In the genomic region with DNA sequence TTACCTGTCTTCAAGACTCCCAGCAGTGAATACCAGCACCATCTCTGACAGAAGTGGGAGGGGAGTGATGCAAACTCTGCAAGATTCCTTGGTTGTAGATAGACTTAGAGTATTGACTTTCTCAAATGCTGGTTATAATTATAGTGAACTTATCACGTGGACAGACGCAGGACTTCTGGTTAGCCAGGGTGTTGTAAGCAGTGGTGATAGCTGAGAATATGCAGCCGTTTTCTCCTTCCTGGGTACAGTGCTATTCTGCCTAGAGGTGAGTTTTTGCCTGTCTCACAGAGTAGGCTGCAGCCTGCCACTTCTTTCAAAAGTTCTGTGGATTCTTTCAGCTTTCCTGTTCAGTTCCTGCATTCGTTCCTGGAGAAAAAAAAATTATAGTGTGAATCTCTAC, we compare ENCODE assay signal across 22 cellular contexts. TPM values are rescaled to one million over a fixed set of nuclear protein-coding genes. Genes with fewer than 3 reads are reported as not detected.
DNase-seq lines count a peak whose midpoint lies in the region; ATAC-seq and TF ChIP-seq lines count a peak whose summit lies in the region.
"Had no signal": no experiment of that assay in that cellular context is flagged by ENCODE, and none has a peak within 500 bp of the region (broad histone marks: within the 10 kb centered on the region; RNA-seq: fewer than 3 reads in every experiment).

No MANE protein-coding gene starts in this region.

- H3K9ac ChIP-seq in BLaER1 treated with 17β-estradiol and CSF1 and Interleukin-3, amounts not matched to agents 10 nM and 100 nM: peak overlapping the region in 4 of 11 experiments; percentile 22 to 58 (median 52); a peak in 5 of 22 replicates

- H3K27ac Mint-ChIP-seq in natural killer cell (peak overlapping the region; percentile 90 to 93), Caco-2 (ENCODE audit: unreplicated experiment) (no peak overlapping the region)
- no peak overlapping the region for H3K27ac Mint-ChIP-seq in activated CD4-positive, alpha-beta T cell treated with anti-CD3 and anti-CD28 coated beads for 36 hours
- H3K27ac Mint-ChIP-seq: activated naive CD4-positive, alpha-beta T cell treated with anti-CD3 and anti-CD28 coated beads for 36 hours; stimulated activated naive CD8-positive, alpha-beta T cell treated with anti-CD3 and anti-CD28 coated beads, Interleukin-15, Interleukin-2, amounts not matched to agents 100 ng/mL and 50 ng/mL, for 24 hours had no signal

- H3K27ac ChIP-seq in BLaER1 treated with 17β-estradiol and CSF1 and Interleukin-3, amounts not matched to agents 10 nM and 100 nM: peak overlapping the region in 5 of 11 experiments; percentile 14 to 55 (median 48); a peak in 5 of 22 replicates
- H3K27ac ChIP-seq in esophagus squamous epithelium: peak overlapping the region in 3 of 4 donors; percentile 81 to 89 (median 88)
- H3K27ac ChIP-seq: uterus had no signal

- H3K9me3 Mint-ChIP-seq in natural killer cell (peaks cover 2 to 6% of the 10 kb centered on the region in 2 donors), Caco-2 (ENCODE audit: unreplicated experiment) (peaks cover 22% of the 10 kb centered on the region)
- peaks cover 15% of the 10 kb centered on the region for H3K9me3 Mint-ChIP-seq in activated CD4-positive, alpha-beta T cell treated with anti-CD3 and anti-CD28 coated beads for 36 hours (ENCODE audit: low read depth)

- no peak overlapping the region; a peak in 1 of 20 replicates for H3K4me3 ChIP-seq in BLaER1 treated with 17β-estradiol and CSF1 and Interleukin-3, amounts not matched to agents 10 nM and 100 nM
- H3K4me3 ChIP-seq in esophagus squamous epithelium (no peak overlapping the region), Caco-2 (ENCODE audit: low read depth, low read length) (no peak overlapping the region)
- H3K4me3 ChIP-seq: uterus had no signal

- CTCF ChIA-PET in Caco-2 (lab: Charles Lee): interaction anchor here (0.6 kb wide), 1 partner anchor 106 kb away, joined by 4 read pairs; no protein-coding TSS in a partner anchor
- CTCF ChIA-PET in activated CD4-positive, alpha-beta T cell treated with anti-CD3 and anti-CD28 coated beads for 36 hours (lab: Charles Lee): no interaction called here

- peaks cover 17 to 36% (median 25%) of the 10 kb centered on the region in 11 experiments for H3K9me3 ChIP-seq in BLaER1 treated with 17β-estradiol and CSF1 and Interleukin-3, amounts not matched to agents 10 nM and 100 nM (replicated peaks in 1 of 11)
- H3K9me3 ChIP-seq in esophagus squamous epithelium: peaks cover 0 to 16% (median 0%) of the 10 kb centered on the region in 3 donors
- peaks cover 15% of the 10 kb centered on the region; the same call in 1 of the 2 replicates for H3K9me3 ChIP-seq in Caco-2

- no TSS peak for BruUV-seq in Caco-2 (replicated peaks; lab: Mats Ljungman, UMichigan)

- peak overlapping the region; percentile 42 to 76 (median 62) for H3K4me2 ChIP-seq in BLaER1 treated with 17β-estradiol and CSF1 and Interleukin-3, amounts not matched to agents 10 nM and 100 nM

- H3K36me3 Mint-ChIP-seq in natural killer cell (peaks cover 10% of the 10 kb centered on the region), Caco-2 (ENCODE audit: insufficient read depth, unreplicated experiment) (no peaks in the 10 kb centered on the region)
- no peaks in the 10 kb centered on the region for H3K36me3 Mint-ChIP-seq in activated CD4-positive, alpha-beta T cell treated with anti-CD3 and anti-CD28 coated beads for 36 hours (ENCODE audit: low read depth)

- H3K4me3 Mint-ChIP-seq in natural killer cell: peak overlapping the region; percentile 87
- H3K4me3 Mint-ChIP-seq in Caco-2 (ENCODE audit: unreplicated experiment): no peak overlapping the region
- H3K4me3 Mint-ChIP-seq in activated CD4-positive, alpha-beta T cell treated with anti-CD3 and anti-CD28 coated beads for 36 hours: no peak overlapping the region
- H3K4me3 Mint-ChIP-seq: activated naive CD4-positive, alpha-beta T cell treated with anti-CD3 and anti-CD28 coated beads for 36 hours; neural crest cell; stimulated activated naive CD8-positive, alpha-beta T cell treated with anti-CD3 and anti-CD28 coated beads, Interleukin-15, Interleukin-2, amounts not matched to agents 100 ng/mL and 50 ng/mL, for 24 hours had no signal

- POLR2A ChIA-PET in Caco-2 (lab: Charles Lee): no interaction called here
- POLR2A ChIA-PET in activated CD4-positive, alpha-beta T cell treated with anti-CD3 and anti-CD28 coated beads for 36 hours (lab: Charles Lee): no interaction called here

- peak; percentile 62 to 86 (median 84) for ATAC-seq in natural killer cell
- ATAC-seq in activated CD4-positive, alpha-beta T cell treated with anti-CD3 and anti-CD28 coated beads for 36 hours: no peak
- ATAC-seq: Panc1 had no signal

- TF ChIP-seq POLR2A in esophagus squamous epithelium (IDR thresholded peaks at IDR 0.05): no peak

- H3K36me3 ChIP-seq in BLaER1 treated with 17β-estradiol and CSF1 and Interleukin-3, amounts not matched to agents 10 nM and 100 nM: no peaks in the 10 kb centered on the region
- H3K36me3 ChIP-seq in esophagus squamous epithelium: no peaks in the 10 kb centered on the region
- no peaks in the 10 kb centered on the region for H3K36me3 ChIP-seq in Caco-2 (ENCODE audit: control insufficient read depth, insufficient read depth, low read length)
- H3K36me3 ChIP-seq: uterus had no signal

- 44 to 58% methylated on average over 4 of the region's 4 CpGs for WGBS in esophagus squamous epithelium, 2 donors

- no peaks in the 10 kb centered on the region for H4K20me1 ChIP-seq in BLaER1 treated with 17β-estradiol and CSF1 and Interleukin-3, amounts not matched to agents 10 nM and 100 nM

- peak; percentile 34 to 70 for DNase-seq in NOMO-1 (lab: John Stamatoyannopoulos, UW; ENCODE audit: unreplicated experiment in 2 of 2)
- no peak for DNase-seq in esophagus squamous epithelium (lab: John Stamatoyannopoulos, UW)
- no peak for DNase-seq in natural killer cell
- DNase-seq in SW480 (ENCODE audit: low spot score): no peak
- DNase-seq in Caco-2: no peak
- DNase-seq in activated CD4-positive, alpha-beta T cell treated with anti-CD3 and anti-CD28 coated beads for 36 hours: no peak
- no peak for DNase-seq in stimulated activated naive CD4-positive, alpha-beta T cell treated with Interleukin-2 at 50 U/mL for 16 hours (lab: John Stamatoyannopoulos, UW)
- DNase-seq: activated naive CD4-positive, alpha-beta T cell treated with anti-CD3 and anti-CD28 coated beads for 36 hours; activated T-cell treated with anti-CD3 and anti-CD28 coated beads for 4 hours; cortex of kidney; mesenchymal stem cell; MM.1S; NCI-H2029 treated with DMSO at 0.1 percent for 48 hours; NCI-H510A treated with DMSO at 0.1 percent for 48 hours; stimulated activated CD4-positive, alpha-beta T cell treated with anti-CD3 and anti-CD28 coated beads, Interleukin-15, amount 100 ng/mL, for 24 hours; uterus had no signal

- TF ChIP-seq CTCF in esophagus squamous epithelium (IDR thresholded peaks at IDR 0.05) (no peak), natural killer cell (IDR thresholded peaks at IDR 0.05) (no peak), Caco-2 (IDR thresholded peaks at IDR 0.05; ENCODE audit: insufficient read depth in 1 of 2, low read depth in 1 of 2, low read length in 1 of 2, severe bottlenecking in 1 of 2, unreplicated experiment in 1 of 2) (no peak)

- peaks cover 14 to 27% (median 17%) of the 10 kb centered on the region in 10 experiments for H3K4me1 ChIP-seq in BLaER1 treated with 17β-estradiol and CSF1 and Interleukin-3, amounts not matched to agents 10 nM and 100 nM
- H3K4me1 ChIP-seq in esophagus squamous epithelium (peaks cover 7 to 55% (median 25%) of the 10 kb centered on the region in 3 donors), Caco-2 (no peaks in the 10 kb centered on the region)
- H3K4me1 ChIP-seq: uterus had no signal

- no peaks in the 10 kb centered on the region for H3K27me3 ChIP-seq in BLaER1 treated with 17β-estradiol and CSF1 and Interleukin-3, amounts not matched to agents 10 nM and 100 nM
- H3K27me3 ChIP-seq in esophagus squamous epithelium (peaks cover 0 to 6% (median 0%) of the 10 kb centered on the region in 4 donors), Caco-2 (replicated peaks; ENCODE audit: control insufficient read depth, insufficient read depth, low read length) (no peaks in the 10 kb centered on the region; the same call in 1 of the 2 replicates)
- H3K27me3 ChIP-seq: uterus had no signal

- intact Hi-C loops in esophagus squamous epithelium (cut with DNase I): no loop called here
- intact Hi-C loops in natural killer cell (cut with micrococcal nuclease): loop anchor here (5.0 kb wide), 1 partner anchor 92 kb away; a partner anchor contains a TSS
- intact Hi-C loops in Caco-2 (cut with micrococcal nuclease; ENCODE audit: unreplicated experiment): no loop called here
- intact Hi-C loops in activated CD4-positive, alpha-beta T cell treated with anti-CD3 and anti-CD28 coated beads for 36 hours (cut with DNase I, micrococcal nuclease): no loop called here

- H3K4me1 Mint-ChIP-seq in natural killer cell (peaks cover 51 to 53% of the 10 kb centered on the region in 2 donors), Caco-2 (ENCODE audit: low read depth, unreplicated experiment) (no peaks in the 10 kb centered on the region)
- H3K4me1 Mint-ChIP-seq in activated CD4-positive, alpha-beta T cell treated with anti-CD3 and anti-CD28 coated beads for 36 hours: peaks cover 9% of the 10 kb centered on the region

- H3K27me3 Mint-ChIP-seq in natural killer cell (ENCODE audit: low read depth in 2 of 2): no peaks in the 10 kb centered on the region
- H3K27me3 Mint-ChIP-seq in Caco-2 (ENCODE audit: insufficient read depth, unreplicated experiment): peaks cover 6% of the 10 kb centered on the region
- peaks cover 6% of the 10 kb centered on the region for H3K27me3 Mint-ChIP-seq in activated CD4-positive, alpha-beta T cell treated with anti-CD3 and anti-CD28 coated beads for 36 hours

RNA-seq across cellular contexts. Expression of a gene that starts 0.7 kb away (rescaled TPM):
- total RNA-seq in esophagus squamous epithelium (10 to 100 TPM in 3 of 4 donors, 1 to 10 TPM in 1; 5.7 to 32.2 (median 19.1) TPM), natural killer cell (10 to 100 TPM; 24.3 to 35.3 (median 25.8) TPM), Caco-2 (2022) (not detected in 2 replicates)
- under 1 TPM; 0.14 to 0.32 TPM for total RNA-seq in activated CD4-positive, alpha-beta T cell treated with anti-CD3 and anti-CD28 coated beads for 36 hours
- total RNA-seq: epithelial cell of proximal tubule, HepG2, neural crest cell had no signal

RNA-seq across cellular contexts. Expression of a gene that starts 41.7 kb away (rescaled TPM):
- total RNA-seq in esophagus squamous epithelium: 1 to 10 TPM in 1 of 4 donors, not detected in 3; 1.3 TPM
- total RNA-seq in natural killer cell: 10 to 100 TPM in 2 of 3 donors, 1 to 10 TPM in 1; 9.1 to 19.2 (median 10.6) TPM
- not detected in 2 replicates for total RNA-seq in Caco-2 (2022)
- not detected for total RNA-seq in activated CD4-positive, alpha-beta T cell treated with anti-CD3 and anti-CD28 coated beads for 36 hours
- total RNA-seq: activated naive CD4-positive, alpha-beta T cell treated with anti-CD3 and anti-CD28 coated beads for 36 hours; epithelial cell of proximal tubule; HepG2; neural crest cell had no signal

RNA-seq across cellular contexts. Expression of a gene that starts 56.0 kb away (rescaled TPM):
- not detected for total RNA-seq in esophagus squamous epithelium
- 1 to 10 TPM in 2 of 3 donors, under 1 TPM in 1; 0.82 to 3.1 (median 1.8) TPM for total RNA-seq in natural killer cell
- not detected in 2 replicates for total RNA-seq in Caco-2 (2022)
- total RNA-seq in activated CD4-positive, alpha-beta T cell treated with anti-CD3 and anti-CD28 coated beads for 36 hours: 1 to 10 TPM; 1.6 to 1.7 TPM
- total RNA-seq: epithelial cell of proximal tubule, HepG2, neural crest cell had no signal

Comparison
In these comparisons a context has a peak if more than half of its experiments do, and no peak if none do; other contexts are left out.
1. DNase-seq: peak in NOMO-1 (2 of 2); none in esophagus squamous epithelium (single experiment), natural killer cell (single experiment), SW480 (single experiment), Caco-2 (0 of 2), activated CD4-positive, alpha-beta T cell treated with anti-CD3 and anti-CD28 coated beads for 36 hours (single experiment) and stimulated activated naive CD4-positive, alpha-beta T cell treated with Interleukin-2 at 50 U/mL for 16 hours (single experiment).
2. H3K27ac Mint-ChIP-seq: peak in natural killer cell (2 of 2); none in Caco-2 (single experiment) and activated CD4-positive, alpha-beta T cell treated with anti-CD3 and anti-CD28 coated beads for 36 hours (single experiment).
3. RNA of a gene that starts 41.7 kb away (total RNA-seq): 9.1 to 19.2 TPM in natural killer cell; 1.3 TPM in esophagus squamous epithelium, not detected in Caco-2 and not detected in activated CD4-positive, alpha-beta T cell treated with anti-CD3 and anti-CD28 coated beads for 36 hours; every median in the first group is over 4 times any median in the second.